ENCODE assay signal across 31 cellular contexts in the genomic region with DNA sequence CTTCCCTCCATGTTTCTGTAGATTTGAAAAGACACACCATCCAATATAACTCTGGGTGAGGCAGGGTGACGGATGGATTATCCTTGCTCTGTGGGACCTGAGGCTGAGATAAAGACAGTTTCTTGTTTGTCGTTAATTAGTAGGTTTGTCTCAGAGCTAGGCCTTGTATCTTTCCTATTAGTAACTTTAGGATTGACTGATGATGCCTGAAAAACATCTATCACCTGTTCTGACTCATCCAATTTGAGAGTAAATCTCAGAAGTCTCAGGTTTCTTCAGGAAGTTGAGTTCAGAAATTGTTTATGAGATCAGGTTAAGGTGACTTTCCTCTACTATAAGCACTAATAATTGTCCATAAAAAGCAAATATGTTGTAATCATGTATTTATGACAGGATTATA.
DNase-seq lines count a peak whose midpoint lies in the region; ATAC-seq and TF ChIP-seq lines count a peak whose summit lies in the region.
"Had no signal": no experiment of that assay in that cellular context is flagged by ENCODE, and none has a peak within 500 bp of the region (broad histone marks: within the 10 kb centered on the region; RNA-seq: fewer than 3 reads in every experiment).

No MANE protein-coding gene starts in this region.

- DNase-seq in MCF 10A (ENCODE audit: unreplicated experiment) (peak; percentile 30), breast epithelium (ENCODE audit: low spot score in 2 of 2) (no peak), PC-9 (peak; percentile 3 to 95), fibroblast of villous mesenchyme (ENCODE audit: low read depth) (peak; percentile 17), SW 1271 (lab: John Stamatoyannopoulos, UW) (no peak), nucleus accumbens (lab: John Stamatoyannopoulos, UW) (no peak)
- DNase-seq in naive thymus-derived CD4-positive, alpha-beta T cell: no peak
- DNase-seq: activated CD8-positive, alpha-beta T cell treated with anti-CD3 and anti-CD28 coated beads, Interleukin-2, amount 10 ng/mL, durations not matched to agents 7 days and 5 days; anterior cingulate cortex; CD4-positive, alpha-beta memory T cell; colonic mucosa; effector CD8-positive, alpha-beta T cell; glutamatergic neuron; GOT3; Karpas-422; left lung; NCI-H146; NCI-H2171; NCI-H524 treated with DMSO at 0.1 percent for 48 hours; NK-92 treated with Interleukin-12 subunit alpha and Interleukin-12 subunit beta, amount 100 ng/mL, for 24 hours; SHP77; small intestine; stimulated activated naive CD8-positive, alpha-beta T cell treated with anti-CD3 and anti-CD28 coated beads, Interleukin-15, amount 100 ng/mL, for 72 hours; uterus had no signal

- peak overlapping the region; percentile 53 for H3K4me2 ChIP-seq in PC-9

- TF ChIP-seq POLR2A in breast epithelium (IDR thresholded peaks at IDR 0.05): no peak

- H3K4me3 Mint-ChIP-seq in MCF 10A (ENCODE audit: unreplicated experiment): no peak overlapping the region
- no peak overlapping the region for H3K4me3 Mint-ChIP-seq in naive thymus-derived CD4-positive, alpha-beta T cell
- H3K4me3 Mint-ChIP-seq: activated CD8-positive, alpha-beta T cell treated with anti-CD3 and anti-CD28 coated beads, Interleukin-2, amount 10 ng/mL, durations not matched to agents 7 days and 5 days; activated naive CD8-positive, alpha-beta T cell; B cell; CD4-positive, alpha-beta memory T cell; stimulated activated naive CD8-positive, alpha-beta T cell treated with anti-CD3 and anti-CD28 coated beads, Interleukin-15, amount 100 ng/mL, for 72 hours had no signal

- no peaks in the 10 kb centered on the region for H3K36me3 ChIP-seq in breast epithelium
- no peaks in the 10 kb centered on the region for H3K36me3 ChIP-seq in PC-9 (ENCODE audit: low read depth)
- H3K36me3 ChIP-seq in naive thymus-derived CD4-positive, alpha-beta T cell (ENCODE audit: control insufficient read depth in 2 of 3, insufficient read depth in 3 of 3, low read length in 3 of 3): no peaks in the 10 kb centered on the region
- H3K36me3 ChIP-seq: colonic mucosa, left lung, right atrium auricular region, thoracic aorta, uterus had no signal

- H3K9me3 ChIP-seq in breast epithelium (no peaks in the 10 kb centered on the region), PC-9 (ENCODE audit: insufficient read depth, low read depth) (no peaks in the 10 kb centered on the region)
- H3K9me3 ChIP-seq in naive thymus-derived CD4-positive, alpha-beta T cell (ENCODE audit: control insufficient read depth in 2 of 3, low read length in 3 of 3): no peaks in the 10 kb centered on the region
- H3K9me3 ChIP-seq: colonic mucosa, left lung, right atrium auricular region, thoracic aorta, uterus had no signal

- no peaks in the 10 kb centered on the region for H3K9me3 Mint-ChIP-seq in MCF 10A (ENCODE audit: unreplicated experiment)
- H3K9me3 Mint-ChIP-seq in naive thymus-derived CD4-positive, alpha-beta T cell: no peaks in the 10 kb centered on the region
- H3K9me3 Mint-ChIP-seq: stimulated activated naive CD8-positive, alpha-beta T cell treated with anti-CD3 and anti-CD28 coated beads, Interleukin-15, amount 100 ng/mL, for 72 hours had no signal

- H4K20me1 ChIP-seq in PC-9 (ENCODE audit: insufficient read depth): no peaks in the 10 kb centered on the region

- H3K9me2 ChIP-seq in PC-9 (ENCODE audit: insufficient read depth): no peaks in the 10 kb centered on the region; the same call in 1 of the 2 replicates

- H3K27me3 ChIP-seq in breast epithelium: no peaks in the 10 kb centered on the region
- H3K27me3 ChIP-seq in PC-9 (ENCODE audit: insufficient read depth, low read depth): no peaks in the 10 kb centered on the region
- H3K27me3 ChIP-seq in naive thymus-derived CD4-positive, alpha-beta T cell (ENCODE audit: control insufficient read depth in 2 of 2, insufficient read depth in 2 of 2, low read length in 2 of 2): no peaks in the 10 kb centered on the region
- H3K27me3 ChIP-seq: colonic mucosa, left lung, right atrium auricular region, uterus had no signal

- H3K27ac ChIP-seq in breast epithelium (no peak overlapping the region), PC-9 (peak overlapping the region; percentile 94)
- H3K27ac ChIP-seq in naive thymus-derived CD4-positive, alpha-beta T cell (ENCODE audit: low read depth, low read length): no peak overlapping the region
- H3K27ac ChIP-seq: colonic mucosa, HL-60, left lung, right atrium auricular region, thoracic aorta, uterus had no signal

- POLR2A ChIA-PET in MCF 10A (lab: Yijun Ruan, JAX): interaction anchor here (0.7 kb wide), 1 partner anchor 22 kb away, joined by 3 read pairs; no protein-coding TSS in a partner anchor
- POLR2A ChIA-PET in PC-9 (lab: Charles Lee; ENCODE audit: unreplicated experiment): no interaction called here
- POLR2A ChIA-PET in naive thymus-derived CD4-positive, alpha-beta T cell (lab: Charles Lee): interaction anchor here (0.8 kb wide), 1 partner anchor 14 kb away, joined by 3 read pairs; no protein-coding TSS in a partner anchor

- H3K27ac Mint-ChIP-seq in MCF 10A (ENCODE audit: low read depth, unreplicated experiment): no peak overlapping the region
- H3K27ac Mint-ChIP-seq in naive thymus-derived CD4-positive, alpha-beta T cell: no peak overlapping the region
- H3K27ac Mint-ChIP-seq: activated CD8-positive, alpha-beta T cell treated with anti-CD3 and anti-CD28 coated beads, Interleukin-2, amount 10 ng/mL, durations not matched to agents 7 days and 5 days; activated naive CD8-positive, alpha-beta T cell; B cell had no signal

- TF ChIP-seq CTCF in MCF 10A (IDR thresholded peaks at IDR 0.05; ENCODE audit: unreplicated experiment): no peak
- TF ChIP-seq CTCF in breast epithelium (IDR thresholded peaks at IDR 0.05): no peak
- TF ChIP-seq CTCF in PC-9 (conservative IDR thresholded peaks at IDR 0.05): no peak
- no peak for TF ChIP-seq CTCF in fibroblast of villous mesenchyme (IDR thresholded peaks at IDR 0.05; ENCODE audit: insufficient read depth, low read depth, low read length)

- intact Hi-C loops in MCF 10A (cut with micrococcal nuclease): no loop called here
- intact Hi-C loops in breast epithelium (cut with DNase I; ENCODE audit: low total_unique reads): no loop called here
- intact Hi-C loops in PC-9 (cut with micrococcal nuclease; ENCODE audit: unreplicated experiment): loop anchor here (1.0 to 5.0 kb wide), 5 partner anchors 60 to 852 kb away; no protein-coding TSS in a partner anchor
- intact Hi-C loops in naive thymus-derived CD4-positive, alpha-beta T cell (cut with micrococcal nuclease): no loop called here

- BruUV-seq in MCF 10A (replicated peaks; lab: Mats Ljungman, UMichigan): no TSS peak
- BruUV-seq in PC-9 (replicated peaks; lab: Mats Ljungman, UMichigan): no TSS peak

- peak overlapping the region; percentile 63; the same call in 1 of the 2 replicates for H2AFZ ChIP-seq in PC-9

- H3K36me3 Mint-ChIP-seq in MCF 10A (ENCODE audit: insufficient read depth, unreplicated experiment): peaks cover 2% of the 10 kb centered on the region
- H3K36me3 Mint-ChIP-seq in naive thymus-derived CD4-positive, alpha-beta T cell: peaks cover 7 to 21% (median 16%) of the 10 kb centered on the region in 5 donors

- H3F3A ChIP-seq in PC-9 (ENCODE audit: insufficient read depth, low read depth): peaks cover 23% of the 10 kb centered on the region

- H3K4me1 ChIP-seq in breast epithelium (no peaks in the 10 kb centered on the region), PC-9 (replicated peaks; ENCODE audit: insufficient read depth) (peaks cover 32% of the 10 kb centered on the region)
- no peaks in the 10 kb centered on the region for H3K4me1 ChIP-seq in naive thymus-derived CD4-positive, alpha-beta T cell (ENCODE audit: control insufficient read depth in 2 of 2, insufficient read depth in 2 of 2, low read length in 2 of 2)
- H3K4me1 ChIP-seq: colonic mucosa, right atrium auricular region, uterus had no signal

- no peak overlapping the region for H3K4me3 ChIP-seq in breast epithelium
- H3K4me3 ChIP-seq in PC-9: no peak overlapping the region
- no peak overlapping the region for H3K4me3 ChIP-seq in fibroblast of villous mesenchyme (ENCODE audit: low read depth, low read length)
- no peak overlapping the region for H3K4me3 ChIP-seq in naive thymus-derived CD4-positive, alpha-beta T cell (ENCODE audit: low read length)
- H3K4me3 ChIP-seq: colonic mucosa, left lung, right atrium auricular region, thoracic aorta, uterus had no signal

- no peaks in the 10 kb centered on the region for H3K27me3 Mint-ChIP-seq in MCF 10A (ENCODE audit: insufficient read depth, unreplicated experiment)
- H3K27me3 Mint-ChIP-seq in naive thymus-derived CD4-positive, alpha-beta T cell: no peaks in the 10 kb centered on the region
- H3K27me3 Mint-ChIP-seq: activated naive CD8-positive, alpha-beta T cell; B cell; CD4-positive, alpha-beta memory T cell; stimulated activated naive CD8-positive, alpha-beta T cell treated with anti-CD3 and anti-CD28 coated beads, Interleukin-15, amount 100 ng/mL, for 72 hours had no signal

- no peak for ATAC-seq in naive thymus-derived CD4-positive, alpha-beta T cell
- no peak for ATAC-seq in HG03565 (IDR thresholded peaks at IDR 0.05; ENCODE audit: unreplicated experiment)
- ATAC-seq: activated CD8-positive, alpha-beta T cell treated with anti-CD3 and anti-CD28 coated beads, Interleukin-2, amount 10 ng/mL, durations not matched to agents 7 days and 5 days; HepG2; left lung; stimulated activated naive CD8-positive, alpha-beta T cell treated with anti-CD3 and anti-CD28 coated beads, Interleukin-15, amount 100 ng/mL, for 72 hours had no signal

- CTCF ChIA-PET in MCF 10A (lab: Yijun Ruan, JAX): interaction anchor here (1.1 kb wide), 1 partner anchor 14 kb away, joined by 4 read pairs; no protein-coding TSS in a partner anchor
- CTCF ChIA-PET in PC-9 (lab: Charles Lee): no interaction called here
- CTCF ChIA-PET in naive thymus-derived CD4-positive, alpha-beta T cell (lab: Charles Lee): no interaction called here

- peaks cover 30% of the 10 kb centered on the region for H3K4me1 Mint-ChIP-seq in MCF 10A (ENCODE audit: insufficient read depth, unreplicated experiment)
- H3K4me1 Mint-ChIP-seq in naive thymus-derived CD4-positive, alpha-beta T cell: peaks cover 0 to 32% (median 17%) of the 10 kb centered on the region in 7 donors
- H3K4me1 Mint-ChIP-seq: B cell had no signal

- H3K79me2 ChIP-seq in PC-9 (ENCODE audit: low read depth): no peaks in the 10 kb centered on the region

Comparison
In these comparisons a context has a peak if more than half of its experiments do, and no peak if none do; other contexts are left out.
1. DNase-seq: peak in MCF 10A (single experiment), PC-9 (2 of 2) and fibroblast of villous mesenchyme (single experiment); none in breast epithelium (0 of 2), naive thymus-derived CD4-positive, alpha-beta T cell (0 of 9), SW 1271 (0 of 2) and nucleus accumbens (0 of 56).